In the genomic region with DNA sequence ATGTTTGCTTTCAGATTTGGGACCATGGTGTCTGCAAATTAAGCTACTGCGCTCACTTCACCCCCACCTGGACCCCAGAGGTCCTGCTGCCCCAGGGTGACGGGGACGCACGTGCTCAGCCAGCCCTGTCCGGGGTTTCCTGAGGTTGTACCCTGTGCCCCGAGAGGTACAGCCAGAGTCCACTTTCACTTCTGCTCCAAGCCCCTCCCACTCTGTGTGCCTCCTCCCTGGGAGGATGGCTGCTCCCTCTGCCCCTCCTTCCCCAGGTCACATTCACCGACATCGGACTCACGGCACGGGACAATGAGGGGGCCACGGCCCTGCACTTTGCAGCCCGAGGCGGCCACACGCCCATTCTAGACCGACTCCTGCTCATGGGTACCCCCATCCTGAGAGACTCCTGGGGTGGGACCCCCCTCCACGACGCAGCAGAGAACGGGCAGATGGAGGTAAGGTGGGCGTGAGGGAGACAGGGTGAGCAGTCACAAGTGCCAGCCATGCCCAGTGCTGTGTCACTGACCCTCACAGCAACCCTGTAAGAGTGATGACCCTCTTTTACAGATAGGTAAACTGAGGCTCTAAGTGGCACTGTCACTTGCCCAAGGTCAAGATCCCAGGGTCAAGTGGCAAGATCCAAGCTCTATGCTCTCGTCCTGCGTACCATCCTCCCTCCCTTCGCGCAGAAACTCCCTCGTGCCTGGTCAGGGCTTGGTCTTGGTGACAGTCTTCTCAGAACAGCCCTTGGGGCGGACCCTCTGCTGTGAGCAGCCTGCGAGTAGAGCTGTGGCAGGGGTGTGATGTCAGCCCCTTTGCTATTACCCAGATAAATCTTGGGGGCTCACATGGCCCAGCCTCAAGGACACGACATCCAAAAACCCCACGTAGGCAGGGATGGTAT, we compare ENCODE assay signal across 9 cellular contexts. TPM values are rescaled to one million over a fixed set of nuclear protein-coding genes. Genes with fewer than 3 reads are reported as not detected.
DNase-seq lines count a peak whose midpoint lies in the region; ATAC-seq and TF ChIP-seq lines count a peak whose summit lies in the region.
"Had no signal": no experiment of that assay in that cellular context is flagged by ENCODE, and none has a peak within 500 bp of the region (broad histone marks: within the 10 kb centered on the region; RNA-seq: fewer than 3 reads in every experiment).

No MANE protein-coding gene starts in this region.

- TF ChIP-seq CTCF in CD14-positive monocyte (IDR thresholded peaks at IDR 0.05): no peak
- TF ChIP-seq CTCF in epithelial cell of proximal tubule (conservative IDR thresholded peaks at IDR 0.05; ENCODE audit: low read depth, low read length): no peak

- peak overlapping the region; percentile 52 for H3K4me3 ChIP-seq in epithelial cell of proximal tubule (ENCODE audit: low read depth, low read length)

- intact Hi-C loops in CD14-positive monocyte (cut with micrococcal nuclease): no loop called here

- peaks cover 2 to 16% (median 7%) of the 10 kb centered on the region in 7 donors for H3K9me3 Mint-ChIP-seq in CD14-positive monocyte
- peaks cover 1% of the 10 kb centered on the region for H3K9me3 Mint-ChIP-seq in activated CD4-positive, alpha-beta memory T cell treated with anti-CD3 and anti-CD28 coated beads, Interleukin-2, amount 10 ng/mL, durations not matched to agents 7 days and 5 days

- peak; percentile 53 for DNase-seq in CD14-positive monocyte (ENCODE audit: low spot score)
- no peak for DNase-seq in epithelial cell of proximal tubule (ENCODE audit: low read depth)
- DNase-seq in SKM-1 (lab: John Stamatoyannopoulos, UW; ENCODE audit: unreplicated experiment): no peak
- no peak for DNase-seq in NCI-H2196 treated with DMSO at 0.1 percent for 48 hours (lab: John Stamatoyannopoulos, UW; ENCODE audit: unreplicated experiment)
- no peak for DNase-seq in GOT3 (lab: John Stamatoyannopoulos, UW)
- DNase-seq in activated CD4-positive, alpha-beta memory T cell treated with anti-CD3 and anti-CD28 coated beads, Interleukin-2, amount 10 ng/mL, durations not matched to agents 7 days and 5 days: no peak

- peak; percentile 83 for ATAC-seq in GM19351 (IDR thresholded peaks at IDR 0.05; ENCODE audit: unreplicated experiment)
- peak; percentile 80 for ATAC-seq in HG03520 (IDR thresholded peaks at IDR 0.05; ENCODE audit: unreplicated experiment)

- CTCF ChIA-PET in activated CD4-positive, alpha-beta memory T cell treated with anti-CD3 and anti-CD28 coated beads, Interleukin-2, amount 10 ng/mL, durations not matched to agents 7 days and 5 days (lab: Charles Lee): no interaction called here

- H3K27ac Mint-ChIP-seq in CD14-positive monocyte: peak overlapping the region in 3 of 7 donors; percentile 42 to 81 (median 54)
- no peak overlapping the region for H3K27ac Mint-ChIP-seq in activated CD4-positive, alpha-beta memory T cell treated with anti-CD3 and anti-CD28 coated beads, Interleukin-2, amount 10 ng/mL, durations not matched to agents 7 days and 5 days

- peaks cover 20% of the 10 kb centered on the region for H3K4me1 Mint-ChIP-seq in CD14-positive monocyte
- peaks cover 2% of the 10 kb centered on the region for H3K4me1 Mint-ChIP-seq in activated CD4-positive, alpha-beta memory T cell treated with anti-CD3 and anti-CD28 coated beads, Interleukin-2, amount 10 ng/mL, durations not matched to agents 7 days and 5 days

- POLR2A ChIA-PET in activated CD4-positive, alpha-beta memory T cell treated with anti-CD3 and anti-CD28 coated beads, Interleukin-2, amount 10 ng/mL, durations not matched to agents 7 days and 5 days (lab: Charles Lee): no interaction called here

- no peaks in the 10 kb centered on the region for H3K36me3 Mint-ChIP-seq in CD14-positive monocyte
- no peaks in the 10 kb centered on the region for H3K36me3 Mint-ChIP-seq in activated CD4-positive, alpha-beta memory T cell treated with anti-CD3 and anti-CD28 coated beads, Interleukin-2, amount 10 ng/mL, durations not matched to agents 7 days and 5 days (ENCODE audit: low read depth)

- peak overlapping the region; percentile 80 to 87 for H3K4me3 Mint-ChIP-seq in CD14-positive monocyte
- H3K4me3 Mint-ChIP-seq in activated CD4-positive, alpha-beta memory T cell treated with anti-CD3 and anti-CD28 coated beads, Interleukin-2, amount 10 ng/mL, durations not matched to agents 7 days and 5 days: no peak overlapping the region

- H3K27me3 Mint-ChIP-seq in CD14-positive monocyte (ENCODE audit: low read depth in 3 of 3): peaks cover 2 to 7% (median 3%) of the 10 kb centered on the region in 3 donors
- H3K27me3 Mint-ChIP-seq in activated CD4-positive, alpha-beta memory T cell treated with anti-CD3 and anti-CD28 coated beads, Interleukin-2, amount 10 ng/mL, durations not matched to agents 7 days and 5 days: peaks cover 1% of the 10 kb centered on the region

RNA-seq across cellular contexts. Expression of a gene that starts 7.6 kb away (rescaled TPM):
- not detected for polyA plus RNA-seq in CD14-positive monocyte
- total RNA-seq in epithelial cell of proximal tubule: 0.14 and 2.7 TPM in 2 replicates
- under 1 TPM; 0.05 to 0.18 TPM for total RNA-seq in activated CD4-positive, alpha-beta memory T cell treated with anti-CD3 and anti-CD28 coated beads, Interleukin-2, amount 10 ng/mL, durations not matched to agents 7 days and 5 days

RNA-seq across cellular contexts. Expression of a gene that starts 30.7 kb away (rescaled TPM):
- polyA plus RNA-seq in CD14-positive monocyte: under 1 TPM in 1 of 2 donors, not detected in 1; 0.14 TPM
- 0.72 and 1.7 TPM in 2 replicates for total RNA-seq in epithelial cell of proximal tubule
- total RNA-seq in activated CD4-positive, alpha-beta memory T cell treated with anti-CD3 and anti-CD28 coated beads, Interleukin-2, amount 10 ng/mL, durations not matched to agents 7 days and 5 days: not detected
- total RNA-seq: temporal lobe had no signal

RNA-seq across cellular contexts. Expression of a gene that starts 47.0 kb away (rescaled TPM):
- 10 to 100 TPM in 1 of 2 donors, 1 to 10 TPM in 1; 9.5 to 10.3 TPM for polyA plus RNA-seq in CD14-positive monocyte
- total RNA-seq in epithelial cell of proximal tubule: 11.5 and 41.5 TPM in 2 replicates
- 10 to 100 TPM; 22.0 to 22.6 TPM for total RNA-seq in activated CD4-positive, alpha-beta memory T cell treated with anti-CD3 and anti-CD28 coated beads, Interleukin-2, amount 10 ng/mL, durations not matched to agents 7 days and 5 days

RNA-seq across cellular contexts. Expression of a gene that starts 51.0 kb away (rescaled TPM):
- polyA plus RNA-seq in CD14-positive monocyte: not detected
- total RNA-seq in epithelial cell of proximal tubule: 9.8 and 86.8 TPM in 2 replicates
- not detected for total RNA-seq in activated CD4-positive, alpha-beta memory T cell treated with anti-CD3 and anti-CD28 coated beads, Interleukin-2, amount 10 ng/mL, durations not matched to agents 7 days and 5 days
